Comparison of ENCODE assay signal across 16 cellular contexts in genomic region chr5:180170810-180171567, GRCh38. TPM values are rescaled to one million over a fixed set of nuclear protein-coding genes. Genes with fewer than 3 reads are reported as not detected.
"Had no signal": no experiment of that assay in that cellular context is flagged by ENCODE, and none has a peak within 500 bp of the region (broad histone marks: within the 10 kb centered on the region; RNA-seq: fewer than 3 reads in every experiment).

No MANE protein-coding gene starts in this region.

- DNase-seq: activated CD4-positive, alpha-beta T cell treated with anti-CD3 and anti-CD28 coated beads, Interleukin-2, amount 10 ng/mL, durations not matched to agents 7 days and 5 days; activated naive CD4-positive, alpha-beta T cell; aorta; left cardiac atrium; stimulated activated CD4-positive, alpha-beta T cell treated with anti-CD3 and anti-CD28 coated beads, Interleukin-4, amount 100 ng/mL, for 4 hours; stomach; SW 1271; thyroid gland; uterus had no signal

- H3K4me3 ChIP-seq: right atrium auricular region, SJSA1, skin epidermis, stomach, thyroid gland, uterus had no signal

- H3K27me3 Mint-ChIP-seq: activated CD4-positive, alpha-beta T cell treated with anti-CD3 and anti-CD28 coated beads, Interleukin-2, amount 10 ng/mL, durations not matched to agents 7 days and 5 days had no signal

- H3K4me1 ChIP-seq: uterus had no signal

- H3K4me3 Mint-ChIP-seq: activated CD4-positive, alpha-beta T cell treated with anti-CD3 and anti-CD28 coated beads, Interleukin-2, amount 10 ng/mL, durations not matched to agents 7 days and 5 days; activated T-helper 1 cell treated with anti-CD3 and anti-CD28 coated beads, Interleukin-12 subunit alpha, Interleukin-12 subunit beta, Interleukin-2, Interleukin-4 antibody, amounts not matched to agents 30 ng/mL and 10 ng/mL and 1 ng/mL, durations not matched to agents 14 hours and 24 hours and 36 hours; T-helper 2 cell treated with Interferon-gamma antibody and Interleukin-4, amounts not matched to agents 5 μg/mL and 100 μg/mL, for 36 hours had no signal

- H3K27ac ChIP-seq: SJSA1, thyroid gland, uterus had no signal

- H3K27me3 ChIP-seq: right atrium auricular region, SJSA1, thyroid gland, uterus had no signal

- H3K9me3 Mint-ChIP-seq: activated CD4-positive, alpha-beta T cell treated with anti-CD3 and anti-CD28 coated beads, Interleukin-2, amount 10 ng/mL, durations not matched to agents 7 days and 5 days; activated T-helper 1 cell treated with anti-CD3 and anti-CD28 coated beads, Interleukin-12 subunit alpha, Interleukin-12 subunit beta, Interleukin-2, Interleukin-4 antibody, amounts not matched to agents 30 ng/mL and 10 ng/mL and 1 ng/mL, durations not matched to agents 14 hours and 24 hours and 36 hours; T-helper 2 cell treated with Interferon-gamma antibody and Interleukin-4, amounts not matched to agents 5 μg/mL and 100 μg/mL, for 36 hours had no signal

- H3K27ac Mint-ChIP-seq: activated CD4-positive, alpha-beta T cell treated with anti-CD3 and anti-CD28 coated beads, Interleukin-2, amount 10 ng/mL, durations not matched to agents 7 days and 5 days; activated T-helper 1 cell treated with anti-CD3 and anti-CD28 coated beads, Interleukin-12 subunit alpha, Interleukin-12 subunit beta, Interleukin-2, Interleukin-4 antibody, amounts not matched to agents 30 ng/mL and 10 ng/mL and 1 ng/mL, durations not matched to agents 14 hours and 24 hours and 36 hours; T-helper 2 cell treated with Interferon-gamma antibody and Interleukin-4, amounts not matched to agents 5 μg/mL and 100 μg/mL, for 36 hours had no signal

- H3K4me1 Mint-ChIP-seq: activated CD4-positive, alpha-beta T cell treated with anti-CD3 and anti-CD28 coated beads, Interleukin-2, amount 10 ng/mL, durations not matched to agents 7 days and 5 days had no signal

- H3K9me3 ChIP-seq: right atrium auricular region, SJSA1, stomach, thyroid gland, uterus had no signal

- H3K36me3 ChIP-seq: right atrium auricular region, SJSA1, stomach, thyroid gland, uterus had no signal

RNA-seq across cellular contexts. Expression of gene RASGEF1C, which starts 38.0 kb away (rescaled TPM):
- total RNA-seq: activated CD4-positive, alpha-beta T cell treated with anti-CD3 and anti-CD28 coated beads, Interleukin-2, amount 10 ng/mL, durations not matched to agents 7 days and 5 days; activated CD8-positive, alpha-beta memory T cell treated with anti-CD3 and anti-CD28 coated beads for 36 hours; activated T-helper 1 cell treated with anti-CD3 and anti-CD28 coated beads, Interleukin-12 subunit alpha, Interleukin-12 subunit beta, Interleukin-2, Interleukin-4 antibody, amounts not matched to agents 30 ng/mL and 10 ng/mL and 1 ng/mL, durations not matched to agents 14 hours and 24 hours and 36 hours; bronchial epithelial cell; SJSA1 had no signal
- polyA plus RNA-seq: aorta had no signal
